ENCODE assay signal across 8 cellular contexts in the genomic region with DNA sequence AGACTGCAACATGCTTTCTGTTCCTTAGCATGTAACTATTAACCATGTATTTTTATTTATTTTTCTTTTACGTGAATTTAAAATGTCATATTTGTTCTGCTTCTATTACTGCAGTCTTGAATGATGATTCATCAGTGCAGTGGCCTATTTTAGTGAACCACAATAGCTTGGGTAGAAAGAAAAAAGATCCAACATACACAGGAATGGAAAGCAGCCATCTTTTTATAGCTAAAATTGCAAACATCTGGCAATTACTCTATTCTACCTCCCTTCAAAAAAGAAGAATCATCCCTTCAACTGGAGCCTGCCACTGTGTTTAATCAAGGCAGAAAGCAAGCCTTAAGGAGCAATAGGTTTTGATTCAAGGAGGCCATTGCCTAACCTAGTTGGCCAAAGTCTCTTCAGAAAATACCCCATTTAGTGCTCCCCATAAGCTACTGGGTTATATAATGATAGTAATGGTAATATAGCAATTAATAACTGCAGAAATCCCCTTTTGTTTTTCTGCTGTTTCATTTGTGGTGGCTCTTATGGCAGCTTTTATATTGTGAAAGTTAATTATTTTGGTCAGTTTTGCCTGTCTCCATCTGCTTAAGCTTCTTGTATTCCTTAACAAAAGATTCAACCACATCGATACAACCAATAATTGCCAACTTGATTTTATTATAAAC.
DNase-seq lines count a peak whose midpoint lies in the region; ATAC-seq lines count a peak whose summit lies in the region.

No MANE protein-coding gene starts in this region.

- H3K36me3 ChIP-seq in SJSA1: peaks cover 14% of the 10 kb centered on the region

- no peak overlapping the region for H3K4me3 ChIP-seq in SJSA1

- H3K9me3 ChIP-seq in SJSA1 (replicated peaks): no peaks in the 10 kb centered on the region
- no peaks in the 10 kb centered on the region for H3K9me3 ChIP-seq in T-helper 17 cell (ENCODE audit: control insufficient read depth, low read length, poor library complexity, severe bottlenecking)

- DNase-seq in ELR (ENCODE audit: low read depth) (peak; percentile 73), SJSA1 (ENCODE audit: low read depth in 1 of 2, low spot score in 2 of 2) (peak in 1 of 2 experiments; percentile 74), memory B cell (ENCODE audit: low spot score in 2 of 2) (no peak), NCI-H1417 (lab: John Stamatoyannopoulos, UW) (no peak), COLO668 (lab: John Stamatoyannopoulos, UW; ENCODE audit: unreplicated experiment) (no peak), T-helper 17 cell (no peak)
- DNase-seq in stimulated activated naive CD4-positive, alpha-beta T cell treated with Interleukin-2 at 50 U/mL for 16 hours (lab: John Stamatoyannopoulos, UW): no peak

- peaks cover 23% of the 10 kb centered on the region for H3K4me1 ChIP-seq in SJSA1 (replicated peaks)

- H3K27ac Mint-ChIP-seq in memory B cell: peak overlapping the region; percentile 99
- no peak overlapping the region for H3K27ac Mint-ChIP-seq in T-helper 17 cell

- H3K27me3 Mint-ChIP-seq in memory B cell: no peaks in the 10 kb centered on the region
- H3K27me3 Mint-ChIP-seq in T-helper 17 cell: no peaks in the 10 kb centered on the region

- H3K4me1 Mint-ChIP-seq in memory B cell (peaks cover 50% of the 10 kb centered on the region), T-helper 17 cell (peaks cover 7% of the 10 kb centered on the region)

- H3K9me3 Mint-ChIP-seq in memory B cell: peaks cover 8% of the 10 kb centered on the region

- H3K36me3 Mint-ChIP-seq in memory B cell (peaks cover 15% of the 10 kb centered on the region), T-helper 17 cell (ENCODE audit: low read depth) (peaks cover 5% of the 10 kb centered on the region)

- H3K4me3 Mint-ChIP-seq in memory B cell (peak overlapping the region; percentile 57), T-helper 17 cell (no peak overlapping the region)

- H3K27me3 ChIP-seq in SJSA1 (replicated peaks): no peaks in the 10 kb centered on the region

- ATAC-seq in HG02623 (IDR thresholded peaks at IDR 0.05; ENCODE audit: unreplicated experiment) (peak; percentile 16), memory B cell (ENCODE audit: low read depth) (peak; percentile 45), T-helper 17 cell (no peak)

- peak overlapping the region; percentile 53 for H3K27ac ChIP-seq in SJSA1
